In the genomic region with DNA sequence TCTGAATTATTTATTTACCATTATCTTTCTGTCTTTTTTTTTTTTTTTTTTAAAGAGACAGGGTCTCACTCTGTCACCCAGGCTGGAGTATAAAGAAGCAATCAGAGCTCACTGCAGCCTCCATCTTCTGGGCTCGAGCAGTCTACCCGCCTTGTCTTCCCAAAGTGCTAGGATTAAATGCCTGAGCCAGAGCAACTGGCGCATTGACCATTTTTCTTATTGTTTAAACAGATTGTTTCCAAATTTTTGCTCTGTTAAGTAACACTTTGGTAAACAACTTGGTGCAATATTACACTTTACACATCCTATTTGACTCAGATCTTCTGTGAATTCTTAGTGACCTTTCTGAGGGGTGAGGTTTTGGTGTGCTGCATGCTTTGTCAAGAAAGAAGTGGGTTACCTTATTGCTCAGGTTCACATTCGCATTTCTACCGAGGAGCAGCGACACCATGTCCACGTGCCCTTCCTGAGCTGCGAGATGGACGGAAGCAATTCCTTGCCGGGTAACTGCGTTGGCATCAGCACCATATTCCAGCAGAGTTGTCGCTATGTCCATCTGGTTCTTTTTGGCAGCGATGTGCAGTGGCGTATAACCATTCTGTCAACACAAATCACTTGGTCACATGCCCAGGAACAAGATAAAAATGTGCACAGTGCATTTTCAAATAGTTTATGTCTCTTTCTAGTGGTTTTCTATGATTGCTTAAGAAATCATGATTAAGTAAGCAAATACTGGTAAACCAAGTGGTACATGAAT, we compare ENCODE assay signal across 12 cellular contexts.
DNase-seq lines count a peak whose midpoint lies in the region; ATAC-seq and TF ChIP-seq lines count a peak whose summit lies in the region.
"Had no signal": no experiment of that assay in that cellular context is flagged by ENCODE, and none has a peak within 500 bp of the region (broad histone marks: within the 10 kb centered on the region; RNA-seq: fewer than 3 reads in every experiment).

No MANE protein-coding gene starts in this region.

- intact Hi-C loops in posterior cingulate gyrus (cut with DNase I) = no loop called here

- H3K27ac ChIP-seq in C4-2B (peak overlapping the region; percentile 66), tibial nerve (peak overlapping the region in 1 of 4 donors; percentile 56)

- H3K36me3 ChIP-seq in adipocyte (ENCODE audit: control insufficient read depth, insufficient read depth, low read length, severe bottlenecking) (no peaks in the 10 kb centered on the region), tibial nerve (peaks cover 0 to 10% (median 0%) of the 10 kb centered on the region in 3 donors)

- DNase-seq in adipocyte (ENCODE audit: low read depth) (no peak), globus pallidus (ENCODE audit: low spot score) (peak; percentile 50), posterior cingulate gyrus (peak; percentile 23 to 91 (median 50)), NCI-H2196 treated with DMSO at 0.1 percent for 48 hours (lab: John Stamatoyannopoulos, UW; ENCODE audit: unreplicated experiment) (no peak), tibial nerve (ENCODE audit: low spot score in 2 of 2) (no peak)
- DNase-seq in activated CD4-positive, alpha-beta T cell treated with anti-CD3 and anti-CD28 coated beads, Interleukin-2, amount 50 U/mL, for 48 hours = no peak
- DNase-seq: activated gamma-delta T cell treated with Interleukin-2 at 50 U/mL for 16 hours, NCI-H1092, NCI-H524, T1000 had no signal

- TF ChIP-seq CTCF in C4-2B (conservative IDR thresholded peaks at IDR 0.05) = no peak
- no peak for TF ChIP-seq CTCF in tibial nerve (IDR thresholded peaks at IDR 0.05)

- 95 to 96% methylated on average over 14 of the region's 14 CpGs for WGBS in tibial nerve, 2 donors

- H3K9ac ChIP-seq in adipocyte (ENCODE audit: low read length) = no peak overlapping the region

- H3K4me1 ChIP-seq in adipocyte (ENCODE audit: control insufficient read depth, insufficient read depth, low read length) (peaks cover 37% of the 10 kb centered on the region), tibial nerve (peaks cover 0 to 26% (median 0%) of the 10 kb centered on the region in 4 donors)

- H3K27me3 ChIP-seq in adipocyte (replicated peaks; ENCODE audit: control insufficient read depth, insufficient read depth, low read length) = no peaks in the 10 kb centered on the region
- no peaks in the 10 kb centered on the region for H3K27me3 ChIP-seq in tibial nerve

- TF ChIP-seq POLR2A in tibial nerve (IDR thresholded peaks at IDR 0.05) = no peak

- TF ChIP-seq EP300 in tibial nerve (IDR thresholded peaks at IDR 0.05) = no peak

- H3K9me3 ChIP-seq in adipocyte (ENCODE audit: control insufficient read depth, low read length) (peaks cover 7% of the 10 kb centered on the region), tibial nerve (peaks cover 0 to 6% (median 0%) of the 10 kb centered on the region in 4 donors)

- H3K4me3 ChIP-seq in adipocyte (ENCODE audit: low read length) (peak overlapping the region; percentile 45), tibial nerve (no peak overlapping the region)

- ATAC-seq in GM19035 (IDR thresholded peaks at IDR 0.05; ENCODE audit: unreplicated experiment) = no peak

Comparison
In these comparisons a context has a peak if more than half of its experiments do, and no peak if none do; other contexts are left out.
1. DNase-seq: peak in globus pallidus (single experiment) and posterior cingulate gyrus (10 of 10); none in adipocyte (single experiment), NCI-H2196 treated with DMSO at 0.1 percent for 48 hours (single experiment), tibial nerve (0 of 2) and activated CD4-positive, alpha-beta T cell treated with anti-CD3 and anti-CD28 coated beads, Interleukin-2, amount 50 U/mL, for 48 hours (0 of 2).